8 cellular contexts compared by ENCODE assay signal in genomic region chr3:150495563-150496168, GRCh38. TPM values are rescaled to one million over a fixed set of nuclear protein-coding genes. Genes with fewer than 3 reads are reported as not detected.
DNase-seq lines count a peak whose midpoint lies in the region; ATAC-seq and TF ChIP-seq lines count a peak whose summit lies in the region.

No MANE protein-coding gene starts in this region.

- POLR2A ChIA-PET in activated CD4-positive, alpha-beta memory T cell treated with anti-CD3 and anti-CD28 coated beads, Interleukin-2, amount 10 ng/mL, durations not matched to agents 7 days and 5 days (lab: Charles Lee): interaction anchor here (1.4 kb wide), 1 partner anchor 86 kb away, joined by 3 read pairs; no protein-coding TSS in a partner anchor

- peak; percentile 51 for ATAC-seq in naive B cell (ENCODE audit: low read depth in 2 of 2)
- no peak for ATAC-seq in HG03469 (IDR thresholded peaks at IDR 0.05; ENCODE audit: unreplicated experiment)
- ATAC-seq in HG03432 (IDR thresholded peaks at IDR 0.05; ENCODE audit: unreplicated experiment): no peak

- H3K27ac Mint-ChIP-seq in endothelial cell (ENCODE audit: unreplicated experiment): no peak overlapping the region
- H3K27ac Mint-ChIP-seq in naive B cell: no peak overlapping the region
- H3K27ac Mint-ChIP-seq in activated CD4-positive, alpha-beta memory T cell treated with anti-CD3 and anti-CD28 coated beads, Interleukin-2, amount 10 ng/mL, durations not matched to agents 7 days and 5 days: no peak overlapping the region

- H3K9me3 Mint-ChIP-seq in endothelial cell (ENCODE audit: unreplicated experiment) (no peaks in the 10 kb centered on the region), naive B cell (peaks cover 0 to 12% (median 0%) of the 10 kb centered on the region in 7 donors)
- peaks cover under 1% of the 10 kb centered on the region for H3K9me3 Mint-ChIP-seq in activated CD4-positive, alpha-beta memory T cell treated with anti-CD3 and anti-CD28 coated beads, Interleukin-2, amount 10 ng/mL, durations not matched to agents 7 days and 5 days

- H3K4me3 Mint-ChIP-seq in endothelial cell (ENCODE audit: unreplicated experiment): no peak overlapping the region
- H3K4me3 Mint-ChIP-seq in naive B cell: peak overlapping the region in 1 of 8 donors; percentile 6
- no peak overlapping the region for H3K4me3 Mint-ChIP-seq in activated CD4-positive, alpha-beta memory T cell treated with anti-CD3 and anti-CD28 coated beads, Interleukin-2, amount 10 ng/mL, durations not matched to agents 7 days and 5 days

- peaks cover 6% of the 10 kb centered on the region for H3K4me1 Mint-ChIP-seq in endothelial cell (ENCODE audit: unreplicated experiment)
- no peaks in the 10 kb centered on the region for H3K4me1 Mint-ChIP-seq in naive B cell
- no peaks in the 10 kb centered on the region for H3K4me1 Mint-ChIP-seq in activated CD4-positive, alpha-beta memory T cell treated with anti-CD3 and anti-CD28 coated beads, Interleukin-2, amount 10 ng/mL, durations not matched to agents 7 days and 5 days

- H3K4me3 ChIP-seq in LNCaP clone FGC (ENCODE audit: low read depth, low read length): no peak overlapping the region

- no peaks in the 10 kb centered on the region for H3K36me3 Mint-ChIP-seq in endothelial cell (ENCODE audit: low read depth, unreplicated experiment)
- no peaks in the 10 kb centered on the region for H3K36me3 Mint-ChIP-seq in naive B cell
- no peaks in the 10 kb centered on the region for H3K36me3 Mint-ChIP-seq in activated CD4-positive, alpha-beta memory T cell treated with anti-CD3 and anti-CD28 coated beads, Interleukin-2, amount 10 ng/mL, durations not matched to agents 7 days and 5 days (ENCODE audit: low read depth)

- DNase-seq in GM03348 (ENCODE audit: low spot score) (peak; percentile 63), LNCaP clone FGC (ENCODE audit: low read depth) (no peak), RKO (ENCODE audit: low spot score) (peak; percentile 65), endothelial cell (ENCODE audit: low spot score) (peak; percentile 15), naive B cell (peak; percentile 38)
- DNase-seq in activated CD4-positive, alpha-beta memory T cell treated with anti-CD3 and anti-CD28 coated beads, Interleukin-2, amount 10 ng/mL, durations not matched to agents 7 days and 5 days: no peak

- CTCF ChIA-PET in activated CD4-positive, alpha-beta memory T cell treated with anti-CD3 and anti-CD28 coated beads, Interleukin-2, amount 10 ng/mL, durations not matched to agents 7 days and 5 days (lab: Charles Lee): interaction anchor here (0.6 to 4.7 kb wide), 13 partner anchors 8 to 268 kb away, joined by 3 to 49 read pairs (median 4); partner anchors contain the start of gene TSC22D2

- TF ChIP-seq CTCF in LNCaP clone FGC (IDR thresholded peaks at IDR 0.05; ENCODE audit: control insufficient read depth, extremely low read depth, insufficient read depth) (peak; percentile 55), endothelial cell (IDR thresholded peaks at IDR 0.05; ENCODE audit: unreplicated experiment) (peak; percentile 94)

- no peaks in the 10 kb centered on the region for H3K27me3 Mint-ChIP-seq in endothelial cell (ENCODE audit: unreplicated experiment)
- H3K27me3 Mint-ChIP-seq in naive B cell: no peaks in the 10 kb centered on the region
- H3K27me3 Mint-ChIP-seq in activated CD4-positive, alpha-beta memory T cell treated with anti-CD3 and anti-CD28 coated beads, Interleukin-2, amount 10 ng/mL, durations not matched to agents 7 days and 5 days: no peaks in the 10 kb centered on the region

RNA-seq across cellular contexts. Expression of gene SERP1, which starts 50.6 kb away (rescaled TPM):
- total RNA-seq in endothelial cell (ENCODE audit: unreplicated experiment): 89.9 TPM
- 100 to 1,000 TPM in 4 of 6 donors, 10 to 100 TPM in 2; 82.5 to 115 (median 106) TPM for polyA plus RNA-seq in naive B cell (ENCODE audit: low read depth in 6 of 6)
- total RNA-seq in activated CD4-positive, alpha-beta memory T cell treated with anti-CD3 and anti-CD28 coated beads, Interleukin-2, amount 10 ng/mL, durations not matched to agents 7 days and 5 days: 10 to 100 TPM; 98.4 to 98.5 TPM

RNA-seq across cellular contexts. Expression of gene EIF2A, which starts 50.9 kb away (rescaled TPM):
- total RNA-seq in endothelial cell (ENCODE audit: unreplicated experiment): 68.8 TPM
- 10 to 100 TPM; 31.6 to 54.0 (median 42.9) TPM for polyA plus RNA-seq in naive B cell (ENCODE audit: low read depth in 6 of 6)
- total RNA-seq in activated CD4-positive, alpha-beta memory T cell treated with anti-CD3 and anti-CD28 coated beads, Interleukin-2, amount 10 ng/mL, durations not matched to agents 7 days and 5 days: 10 to 100 TPM; 81.7 to 86.4 TPM

Comparison
In these comparisons a context has a peak if more than half of its experiments do, and no peak if none do; other contexts are left out.
1. DNase-seq: peak in GM03348 (single experiment), RKO (single experiment), endothelial cell (single experiment) and naive B cell (single experiment); none in LNCaP clone FGC (single experiment) and activated CD4-positive, alpha-beta memory T cell treated with anti-CD3 and anti-CD28 coated beads, Interleukin-2, amount 10 ng/mL, durations not matched to agents 7 days and 5 days (single experiment).
2. ATAC-seq: peak in naive B cell (2 of 2); none in HG03469 (single experiment) and HG03432 (single experiment).